1 cellular context compared by ENCODE assay signal in the genomic region with DNA sequence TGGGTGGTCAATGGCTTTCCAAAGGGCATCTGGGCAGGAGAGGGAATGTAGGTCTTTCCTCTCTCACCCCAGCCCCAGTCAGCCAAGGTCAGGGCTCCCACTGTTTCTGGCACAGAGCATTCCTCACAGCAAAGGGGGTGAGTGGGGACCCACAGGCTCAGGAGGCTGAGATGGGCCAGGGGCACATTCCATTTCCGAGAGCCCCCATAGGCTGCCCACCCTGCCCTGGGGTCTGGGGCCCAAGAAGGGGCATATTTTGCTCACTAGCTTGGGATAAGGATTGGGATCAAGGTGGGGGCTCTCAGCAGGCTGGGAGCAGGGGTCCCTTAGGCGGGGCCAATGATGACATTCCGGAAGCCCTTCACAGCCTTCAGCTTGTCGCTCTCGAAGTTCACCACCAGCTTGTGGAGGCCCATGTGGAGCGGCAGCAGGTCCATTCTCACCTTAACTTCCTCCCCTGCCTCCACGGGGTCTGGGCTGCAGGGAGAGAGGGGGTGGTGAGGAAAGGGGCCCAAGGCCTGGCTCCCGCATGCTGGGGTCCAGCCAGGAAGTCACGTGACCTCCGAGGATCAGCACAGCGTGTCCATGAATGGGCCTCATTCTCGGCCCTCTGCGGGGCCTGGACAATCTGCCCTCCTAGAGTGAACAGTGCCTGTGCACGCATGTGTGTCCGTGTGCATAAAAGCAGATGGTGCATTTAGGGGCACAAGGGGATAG.
TF ChIP-seq lines count a peak whose summit lies in the region.

No MANE protein-coding gene starts in this region.

TF ChIP-seq in K562, 482 proteins besides CTCF, POLR2A, EP300 and RAD21:
- TF ChIP-seq EHMT2 (IDR thresholded peaks at IDR 0.05) = no peak
- TF ChIP-seq USF1 (CRISPR knock-in tag; IDR thresholded peaks at IDR 0.05) = peak; percentile 16; the same call in 1 of the 2 replicates
- no peak for TF ChIP-seq GTF2F1 (IDR thresholded peaks at IDR 0.05; ENCODE audit: low read depth, low read length)
TF ChIP-seq in K562: peak in this region for 1.
